Comparison of ENCODE assay signal across 8 cellular contexts in genomic region chr16:84925092-84925772, GRCh38.
DNase-seq lines count a peak whose midpoint lies in the region; ATAC-seq and TF ChIP-seq lines count a peak whose summit lies in the region.

No MANE protein-coding gene starts in this region.

- H3K36me3 ChIP-seq in CD4-positive, alpha-beta memory T cell (ENCODE audit: insufficient read depth, low read length), result no peaks in the 10 kb centered on the region
- no peaks in the 10 kb centered on the region for H3K36me3 ChIP-seq in WERI-Rb-1
- no peaks in the 10 kb centered on the region for H3K36me3 ChIP-seq in breast epithelium
- no peaks in the 10 kb centered on the region for H3K36me3 ChIP-seq in right lobe of liver

- no peak overlapping the region for H3K4me3 Mint-ChIP-seq in CD4-positive, alpha-beta memory T cell

- H3K36me3 Mint-ChIP-seq in CD4-positive, alpha-beta memory T cell, result no peaks in the 10 kb centered on the region

- ATAC-seq in right lobe of liver (peak; percentile 67 to 81 (median 77)), GM18511 (IDR thresholded peaks at IDR 0.05; ENCODE audit: unreplicated experiment) (no peak)

- TF ChIP-seq POLR2A in breast epithelium (IDR thresholded peaks at IDR 0.05) (no peak), right lobe of liver (IDR thresholded peaks at IDR 0.05) (no peak)

- H3K27me3 ChIP-seq in CD4-positive, alpha-beta memory T cell (ENCODE audit: insufficient read depth, low read length), result no peaks in the 10 kb centered on the region
- no peaks in the 10 kb centered on the region for H3K27me3 ChIP-seq in WERI-Rb-1 (ENCODE audit: insufficient read depth, low read depth, severe bottlenecking)
- no peaks in the 10 kb centered on the region for H3K27me3 ChIP-seq in breast epithelium
- H3K27me3 ChIP-seq in right lobe of liver, result no peaks in the 10 kb centered on the region

- no CpG with 5 or more reads among the region's 11 CpGs for WGBS in right lobe of liver (ENCODE audit: insufficient coverage, low coverage, low lambda C conversion rate, missing lambda C conversion rate)

- H3K9me3 ChIP-seq in CD4-positive, alpha-beta memory T cell (ENCODE audit: control insufficient read depth in 1 of 2, low read length in 2 of 2), result no peaks in the 10 kb centered on the region
- H3K9me3 ChIP-seq in WERI-Rb-1 (ENCODE audit: severe bottlenecking), result no peaks in the 10 kb centered on the region
- no peaks in the 10 kb centered on the region for H3K9me3 ChIP-seq in breast epithelium
- no peaks in the 10 kb centered on the region for H3K9me3 ChIP-seq in right lobe of liver

- peak; percentile 81 for TF ChIP-seq CTCF in WERI-Rb-1 (IDR thresholded peaks at IDR 0.05; ENCODE audit: low read depth, low read length)
- peak; percentile 40 to 61 (median 56) for TF ChIP-seq CTCF in breast epithelium (IDR thresholded peaks at IDR 0.05)
- TF ChIP-seq CTCF in right lobe of liver (IDR thresholded peaks at IDR 0.05), result peak; percentile 88 to 97 (median 94)

- peaks cover 0 to 3% (median under 1%) of the 10 kb centered on the region in 4 donors for H3K4me1 Mint-ChIP-seq in CD4-positive, alpha-beta memory T cell

- intact Hi-C loops in CD4-positive, alpha-beta memory T cell (cut with micrococcal nuclease), result loop anchor here (1.0 kb wide), 3 partner anchors 27 to 171 kb away; no protein-coding TSS in a partner anchor
- intact Hi-C loops in breast epithelium (cut with DNase I; ENCODE audit: low total_unique reads), result no loop called here
- intact Hi-C loops in right lobe of liver (cut with DNase I), result loop anchor here in 1 of 2 donors (5.0 kb wide), 1 partner anchor 37 kb away; no protein-coding TSS in a partner anchor

- H3K4me1 ChIP-seq in CD4-positive, alpha-beta memory T cell (ENCODE audit: insufficient read depth, low read length), result peaks cover 2% of the 10 kb centered on the region
- peaks cover 0 to 3% of the 10 kb centered on the region in 2 donors for H3K4me1 ChIP-seq in breast epithelium
- peaks cover 0 to 11% (median 4%) of the 10 kb centered on the region in 4 donors for H3K4me1 ChIP-seq in right lobe of liver

- POLR2A ChIA-PET in CD4-positive, alpha-beta memory T cell (lab: Charles Lee; ENCODE audit: partially characterized antibody), result no interaction called here

- no peak overlapping the region for H3K27ac Mint-ChIP-seq in CD4-positive, alpha-beta memory T cell

- peaks cover 0 to 2% of the 10 kb centered on the region in 2 donors for H3K27me3 Mint-ChIP-seq in CD4-positive, alpha-beta memory T cell

- H3K9me3 Mint-ChIP-seq in CD4-positive, alpha-beta memory T cell, result no peaks in the 10 kb centered on the region

- H3K27ac ChIP-seq in CD4-positive, alpha-beta memory T cell (ENCODE audit: low read depth, low read length), result no peak overlapping the region
- H3K27ac ChIP-seq in WERI-Rb-1 (no peak overlapping the region), breast epithelium (no peak overlapping the region), right lobe of liver (no peak overlapping the region)

- CTCF ChIA-PET in CD4-positive, alpha-beta memory T cell (lab: Charles Lee; ENCODE audit: partially characterized antibody), result interaction anchor here (1.0 to 3.9 kb wide), 15 partner anchors 9 to 178 kb away, joined by 3 to 37 read pairs (median 6); no protein-coding TSS in a partner anchor

- DNase-seq in CD4-positive, alpha-beta memory T cell, result peak; percentile 49 to 56 (median 55)
- DNase-seq in HuH-7 (ENCODE audit: low spot score) (peak; percentile 85), WERI-Rb-1 (peak; percentile 60), breast epithelium (ENCODE audit: low spot score in 2 of 2) (no peak), right lobe of liver (peak; percentile 70 to 78 (median 75)), GDM1 (lab: John Stamatoyannopoulos, UW) (no peak)
- DNase-seq in stimulated activated CD8-positive, alpha-beta memory T cell treated with anti-CD3 and anti-CD28 coated beads, Interleukin-15, amount 100 ng/mL, for 4 hours (ENCODE audit: low read depth in 2 of 2), result peak; percentile 16 to 30

- no peak overlapping the region for H3K4me3 ChIP-seq in CD4-positive, alpha-beta memory T cell (ENCODE audit: low read length in 2 of 2)
- H3K4me3 ChIP-seq in WERI-Rb-1 (ENCODE audit: low read depth, low read length) (no peak overlapping the region), breast epithelium (no peak overlapping the region), right lobe of liver (no peak overlapping the region)

Comparison
In these comparisons a context has a peak if more than half of its experiments do, and no peak if none do; other contexts are left out.
1. DNase-seq: peak in CD4-positive, alpha-beta memory T cell (5 of 5), HuH-7 (single experiment), WERI-Rb-1 (single experiment), right lobe of liver (3 of 3) and stimulated activated CD8-positive, alpha-beta memory T cell treated with anti-CD3 and anti-CD28 coated beads, Interleukin-15, amount 100 ng/mL, for 4 hours (2 of 2); none in breast epithelium (0 of 2) and GDM1 (single experiment).
2. Peak in every context shown above with its lines, with median percentiles within 50 percentile points of each other: CTCF ChIP-seq.